19 cellular contexts compared by ENCODE assay signal in the genomic region with DNA sequence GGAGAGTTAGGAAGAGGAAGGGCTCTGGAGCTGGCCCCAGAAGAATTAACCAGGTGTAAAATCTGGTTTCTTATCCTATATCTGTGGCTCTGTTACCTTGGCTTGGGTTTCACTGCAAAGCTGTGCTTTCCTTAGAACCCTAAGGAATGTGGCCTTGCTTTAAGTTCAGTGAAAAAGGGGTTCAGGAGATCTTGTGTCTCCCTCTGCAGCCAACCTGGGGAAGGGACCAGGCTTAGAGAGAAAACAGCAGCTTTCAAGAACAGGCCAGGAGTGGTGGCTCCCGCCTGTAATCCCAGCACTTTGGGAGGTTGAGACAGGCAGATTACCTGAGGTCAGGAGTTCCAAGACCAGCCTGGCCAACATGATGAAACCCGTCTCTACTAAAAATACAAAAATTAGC. TPM values are rescaled to one million over a fixed set of nuclear protein-coding genes. Genes with fewer than 3 reads are reported as not detected.
A peak's percentile ranks its signal among the peaks of the same experiment; 100 is the strongest.
DNase-seq lines count a peak whose midpoint lies in the region; TF ChIP-seq lines count a peak whose summit lies in the region.
"Had no signal": no experiment of that assay in that cellular context is flagged by ENCODE, and none has a peak within 500 bp of the region (broad histone marks: within the 10 kb centered on the region; RNA-seq: fewer than 3 reads in every experiment).

No MANE protein-coding gene starts in this region.

- in situ Hi-C loops in brain microvascular endothelial cell (cut with HindIII; ENCODE audit: low pct_ligation_motif_present, low sequenced_read_pairs) = no loop called here

- no peak overlapping the region for H2BK120ac ChIP-seq in mesendoderm (ENCODE audit: low read depth, low read length)

- H3K27ac ChIP-seq in brain microvascular endothelial cell (no peak overlapping the region), mesendoderm (ENCODE audit: low read depth, low read length) (no peak overlapping the region)
- H3K27ac ChIP-seq: adrenal gland, SJCRH30 had no signal

- no peak overlapping the region for H3K56ac ChIP-seq in mesendoderm (ENCODE audit: low read length)

- H2AFZ ChIP-seq in Loucy (ENCODE audit: low read length) = no peak overlapping the region

- peak; percentile 28 for DNase-seq in ELR (ENCODE audit: low read depth)
- DNase-seq in brain microvascular endothelial cell = no peak
- DNase-seq in mesendoderm = peak; percentile 40
- DNase-seq in NCI-H1417 (lab: John Stamatoyannopoulos, UW) = no peak
- no peak for DNase-seq in effector CD4-positive, alpha-beta T cell
- no peak for DNase-seq in SKM-1 treated with dmso at 0.1 percent for 144 hours (lab: John Stamatoyannopoulos, UW; ENCODE audit: unreplicated experiment)
- DNase-seq: adrenal gland; Caco-2; central memory CD4-positive, alpha-beta T cell; effector memory CD4-positive, alpha-beta T cell; EL; islet precursor cell; naive thymus-derived CD8-positive, alpha-beta T cell; NCI-H187; NCI-H510A treated with DMSO at 0.1 percent for 48 hours; small intestine; stimulated activated CD4-positive, alpha-beta T cell treated with anti-CD3 and anti-CD28 coated beads, Interleukin-4, amount 100 ng/mL, for 1 hour had no signal

- no peak overlapping the region for H3K4me2 ChIP-seq in Loucy (ENCODE audit: low read depth, low read length, poor library complexity, severe bottlenecking)
- H3K4me2 ChIP-seq in mesendoderm (ENCODE audit: low read length) = no peak overlapping the region

- H3K4me3 ChIP-seq in Loucy (ENCODE audit: low read length, poor library complexity, severe bottlenecking) (no peak overlapping the region), brain microvascular endothelial cell (ENCODE audit: low read depth, low read length) (no peak overlapping the region), mesendoderm (ENCODE audit: low read length) (no peak overlapping the region)
- H3K4me3 ChIP-seq: adrenal gland, SJCRH30 had no signal

- H3K9ac ChIP-seq in Loucy (ENCODE audit: low read depth, low read length, poor library complexity, severe bottlenecking) (no peak overlapping the region), mesendoderm (ENCODE audit: low read length) (no peak overlapping the region)

- no peak overlapping the region for H3K23ac ChIP-seq in mesendoderm (ENCODE audit: low read length)

- no peak overlapping the region for H2BK5ac ChIP-seq in mesendoderm (ENCODE audit: low read length)

- WGBS in mesendoderm (ENCODE audit: extremely low coverage, insufficient coverage, low lambda C conversion rate) = no CpG with 5 or more reads among the region's 2 CpGs

- H4K20me1 ChIP-seq in Loucy (ENCODE audit: insufficient read depth, low read length, poor library complexity, severe bottlenecking) = no peaks in the 10 kb centered on the region

- no peaks in the 10 kb centered on the region for H3K79me2 ChIP-seq in Loucy (ENCODE audit: insufficient read depth, low read length)
- H3K79me2 ChIP-seq in mesendoderm (ENCODE audit: control insufficient read depth, insufficient read depth, low read length) = no peaks in the 10 kb centered on the region

- H3K9me3 ChIP-seq in Loucy (ENCODE audit: insufficient read depth, low read depth, low read length) = no peaks in the 10 kb centered on the region
- H3K9me3 ChIP-seq: adrenal gland, Caco-2, SJCRH30 had no signal

- H3K18ac ChIP-seq in mesendoderm (ENCODE audit: low read length) = no peak overlapping the region

- H2AK5ac ChIP-seq in mesendoderm (ENCODE audit: low read length) = no peak overlapping the region

- no peak overlapping the region for H4K5ac ChIP-seq in mesendoderm (ENCODE audit: low read length)

- no peaks in the 10 kb centered on the region for H3K9me2 ChIP-seq in Loucy (replicated peaks; ENCODE audit: low read depth, low read length)

- H3K4ac ChIP-seq in mesendoderm (ENCODE audit: low read depth, low read length) = no peak overlapping the region

- 0 out of 2 replicates have a peak, but pooled peaks have one; percentile 9 for TF ChIP-seq CTCF in Loucy (conservative IDR thresholded peaks at IDR 0.05; ENCODE audit: low read length)
- peak; percentile 35 for TF ChIP-seq CTCF in brain microvascular endothelial cell (IDR thresholded peaks at IDR 0.05; ENCODE audit: low read depth, low read length, missing control alignments)

- H2BK15ac ChIP-seq in mesendoderm (replicated peaks; ENCODE audit: low read depth) = no peak overlapping the region

- H3K36me3 ChIP-seq in Loucy (ENCODE audit: insufficient read depth, low read length) (no peaks in the 10 kb centered on the region), brain microvascular endothelial cell (replicated peaks) (no peaks in the 10 kb centered on the region), mesendoderm (ENCODE audit: control insufficient read depth, insufficient read depth, low read length) (no peaks in the 10 kb centered on the region)
- H3K36me3 ChIP-seq: adrenal gland, SJCRH30 had no signal

- H3K4me1 ChIP-seq in Loucy (ENCODE audit: insufficient read depth, low read length, poor library complexity, severe bottlenecking) (no peaks in the 10 kb centered on the region), mesendoderm (ENCODE audit: control insufficient read depth, low read depth, low read length) (peaks cover 4% of the 10 kb centered on the region)
- H3K4me1 ChIP-seq: adrenal gland, Caco-2, SJCRH30 had no signal

- H3F3A ChIP-seq in Loucy (ENCODE audit: low read depth) = no peaks in the 10 kb centered on the region

- no peak overlapping the region for H4K8ac ChIP-seq in mesendoderm (ENCODE audit: low read depth, low read length)

- no peaks in the 10 kb centered on the region for H3K79me1 ChIP-seq in mesendoderm (ENCODE audit: low read length)

- H3K27me3 ChIP-seq in Loucy (ENCODE audit: insufficient read depth, low read length, poor library complexity, severe bottlenecking) (no peaks in the 10 kb centered on the region), brain microvascular endothelial cell (replicated peaks) (peaks cover 2% of the 10 kb centered on the region), mesendoderm (ENCODE audit: insufficient read depth, low read length, poor library complexity) (no peaks in the 10 kb centered on the region)
- H3K27me3 ChIP-seq: SJCRH30 had no signal

RNA-seq across cellular contexts. Expression of gene MYCL, which starts 16.1 kb away (rescaled TPM):
- polyA plus RNA-seq in mesendoderm (2013, experiment 1 of 2) = 15.3 TPM
- 15.0 TPM for polyA plus RNA-seq in mesendoderm (2013, experiment 2 of 2)
- polyA plus RNA-seq: naive thymus-derived CD8-positive, alpha-beta T cell had no signal

RNA-seq across cellular contexts. Expression of gene TRIT1, which starts 34.5 kb away (rescaled TPM):
- 27.2 TPM for polyA plus RNA-seq in mesendoderm (2013, experiment 1 of 2)
- 29.5 TPM for polyA plus RNA-seq in mesendoderm (2013, experiment 2 of 2)

RNA-seq across cellular contexts. Expression of gene MFSD2A, which starts 37.1 kb away (rescaled TPM):
- 13.6 TPM for polyA plus RNA-seq in mesendoderm (2013, experiment 1 of 2)
- 14.1 TPM for polyA plus RNA-seq in mesendoderm (2013, experiment 2 of 2)

Comparison
In these comparisons a context has a peak if more than half of its experiments do, and no peak if none do; other contexts are left out.
1. DNase-seq: peak in ELR (single experiment) and mesendoderm (single experiment); none in brain microvascular endothelial cell (single experiment), NCI-H1417 (0 of 3), effector CD4-positive, alpha-beta T cell (single experiment) and SKM-1 treated with dmso at 0.1 percent for 144 hours (single experiment).